ENCODE assay signal across 8 cellular contexts in the genomic region with DNA sequence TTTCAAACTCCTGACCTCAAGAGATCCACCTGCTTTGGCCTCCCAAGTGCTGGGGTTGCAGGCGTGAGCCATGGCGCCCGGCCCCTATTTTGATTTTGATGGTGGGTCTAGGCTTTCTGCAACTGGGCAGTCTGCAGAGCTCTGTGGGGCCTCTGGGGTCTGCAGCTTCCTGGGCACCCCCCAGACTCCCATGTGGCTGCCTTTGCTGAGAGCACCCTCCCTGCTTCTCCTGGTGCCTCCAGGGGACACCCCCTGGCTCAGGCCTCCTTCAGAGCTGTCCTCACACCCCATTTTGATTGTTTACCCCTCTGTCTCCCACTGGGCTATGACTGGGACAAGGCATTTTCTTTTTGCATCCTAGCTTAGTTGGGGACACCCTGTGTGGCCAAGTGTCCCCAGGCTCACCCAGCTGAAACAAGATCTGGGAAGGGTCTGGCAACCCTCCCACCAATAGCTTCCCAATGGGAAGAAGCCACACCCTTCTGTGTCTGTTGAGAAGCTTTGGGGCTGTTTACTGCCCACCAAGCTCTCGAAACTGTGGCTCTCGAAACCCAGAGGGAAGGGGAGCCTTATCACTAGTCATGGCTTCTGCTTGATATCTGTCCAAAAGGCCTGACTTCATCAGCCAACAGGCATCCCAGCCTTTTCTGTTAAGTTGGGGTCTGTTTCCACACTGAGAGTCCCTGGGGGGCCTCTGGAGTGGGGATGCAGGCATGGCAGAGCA.
DNase-seq lines count a peak whose midpoint lies in the region; ATAC-seq and TF ChIP-seq lines count a peak whose summit lies in the region.

No MANE protein-coding gene starts in this region.

- H3K18ac ChIP-seq in trophoblast cell (ENCODE audit: low read length) = peak overlapping the region; percentile 71

- H3K4me1 Mint-ChIP-seq in Caco-2 (ENCODE audit: low read depth, unreplicated experiment) = peaks cover 13% of the 10 kb centered on the region

- H3K9me2 ChIP-seq in Karpas-422 (replicated peaks; ENCODE audit: insufficient read depth, low read length) = no peaks in the 10 kb centered on the region

- peak overlapping the region; percentile 72 for H3K14ac ChIP-seq in trophoblast cell (ENCODE audit: low read length)

- no peaks in the 10 kb centered on the region for H3K27me3 Mint-ChIP-seq in Caco-2 (ENCODE audit: insufficient read depth, unreplicated experiment)

- H3K4me2 ChIP-seq in trophoblast cell (ENCODE audit: low read length) = peak overlapping the region; percentile 90
- no peak overlapping the region for H3K4me2 ChIP-seq in Karpas-422 (ENCODE audit: low read depth, low read length, poor library complexity, severe bottlenecking)

- H3K27ac Mint-ChIP-seq in Caco-2 (ENCODE audit: unreplicated experiment) = peak overlapping the region; percentile 82

- H3K4ac ChIP-seq in trophoblast cell (ENCODE audit: low read depth, low read length) = peak overlapping the region; percentile 22

- ATAC-seq in HG03045 (IDR thresholded peaks at IDR 0.05; ENCODE audit: unreplicated experiment) = no peak

- H3K79me1 ChIP-seq in trophoblast cell (ENCODE audit: low read length) = peaks cover 27% of the 10 kb centered on the region

- TF ChIP-seq EP300 in esophagus muscularis mucosa (IDR thresholded peaks at IDR 0.05) = no peak

- H3K36me3 Mint-ChIP-seq in Caco-2 (ENCODE audit: insufficient read depth, unreplicated experiment) = no peaks in the 10 kb centered on the region

- TF ChIP-seq CTCF in Caco-2 (IDR thresholded peaks at IDR 0.05; ENCODE audit: insufficient read depth in 1 of 2, low read depth in 1 of 2, low read length in 1 of 2, severe bottlenecking in 1 of 2, unreplicated experiment in 1 of 2) = no peak
- TF ChIP-seq CTCF in esophagus muscularis mucosa (IDR thresholded peaks at IDR 0.05) = no peak

- H3K9me3 Mint-ChIP-seq in Caco-2 (ENCODE audit: unreplicated experiment) = no peaks in the 10 kb centered on the region

- H3K36me3 ChIP-seq in Caco-2 (ENCODE audit: control insufficient read depth, insufficient read depth, low read length) = no peaks in the 10 kb centered on the region
- no peaks in the 10 kb centered on the region for H3K36me3 ChIP-seq in esophagus muscularis mucosa
- no peaks in the 10 kb centered on the region for H3K36me3 ChIP-seq in trophoblast cell (ENCODE audit: control insufficient read depth in 1 of 2, insufficient read depth in 2 of 2, low read length in 2 of 2)
- no peaks in the 10 kb centered on the region for H3K36me3 ChIP-seq in Karpas-422 (ENCODE audit: insufficient read depth, low read length)

- H2BK120ac ChIP-seq in trophoblast cell (ENCODE audit: insufficient read depth, low read length, poor library complexity) = peak overlapping the region; percentile 84

- no peaks in the 10 kb centered on the region for H3K9me3 ChIP-seq in Caco-2
- H3K9me3 ChIP-seq in esophagus muscularis mucosa = no peaks in the 10 kb centered on the region
- peaks cover 4% of the 10 kb centered on the region for H3K9me3 ChIP-seq in trophoblast cell (ENCODE audit: insufficient read depth, low read depth, low read length)
- no peaks in the 10 kb centered on the region for H3K9me3 ChIP-seq in Karpas-422 (ENCODE audit: low read length)

- no peak overlapping the region for H4K12ac ChIP-seq in trophoblast cell (ENCODE audit: low read depth, low read length)

- H3K4me1 ChIP-seq in Caco-2 = peaks cover 13% of the 10 kb centered on the region
- H3K4me1 ChIP-seq in esophagus muscularis mucosa = peaks cover 19 to 24% (median 20%) of the 10 kb centered on the region in 4 donors
- H3K4me1 ChIP-seq in trophoblast cell (ENCODE audit: control insufficient read depth in 1 of 2, insufficient read depth in 2 of 2, low read length in 2 of 2) = peaks cover 26 to 31% of the 10 kb centered on the region in 2 experiments
- peaks cover 9% of the 10 kb centered on the region for H3K4me1 ChIP-seq in Karpas-422 (ENCODE audit: low read length)

- no TSS peak for BruUV-seq in Caco-2 (replicated peaks; lab: Mats Ljungman, UMichigan)

- no peak for DNase-seq in Caco-2
- DNase-seq in NCI-H510A (lab: John Stamatoyannopoulos, UW) = peak; percentile 82
- DNase-seq in esophagus muscularis mucosa (ENCODE audit: extremely low spot score) = no peak
- no peak for DNase-seq in trophoblast cell
- DNase-seq in Karpas-422 = no peak
- no peak for DNase-seq in kidney tubule cell (ENCODE audit: low spot score)
- DNase-seq in HEK293T (ENCODE audit: extremely low spot score) = no peak

- H4K8ac ChIP-seq in trophoblast cell (ENCODE audit: low read depth, low read length) = peak overlapping the region; percentile 38

- TF ChIP-seq POLR2A in esophagus muscularis mucosa (IDR thresholded peaks at IDR 0.05; ENCODE audit: low read depth) = no peak

- H3K27me3 ChIP-seq in Caco-2 (replicated peaks; ENCODE audit: control insufficient read depth, insufficient read depth, low read length) (no peaks in the 10 kb centered on the region), esophagus muscularis mucosa (no peaks in the 10 kb centered on the region), trophoblast cell (ENCODE audit: insufficient read depth, low read length) (no peaks in the 10 kb centered on the region), Karpas-422 (ENCODE audit: low read length) (no peaks in the 10 kb centered on the region)

- peak overlapping the region; percentile 95 for H2BK5ac ChIP-seq in trophoblast cell (ENCODE audit: low read depth, low read length, poor library complexity)

- peak overlapping the region; percentile 15 for H2AFZ ChIP-seq in trophoblast cell (ENCODE audit: insufficient read depth, low read length, poor library complexity)
- H2AFZ ChIP-seq in Karpas-422 (ENCODE audit: low read length) = no peak overlapping the region

- peak overlapping the region; percentile 98 for H4K91ac ChIP-seq in trophoblast cell (ENCODE audit: low read depth, low read length)

- H3K4me3 ChIP-seq in Caco-2 (ENCODE audit: low read depth, low read length) (peak overlapping the region; percentile 60), esophagus muscularis mucosa (peak overlapping the region; percentile 62 to 70 (median 64)), trophoblast cell (ENCODE audit: low read depth, low read length) (no peak overlapping the region), Karpas-422 (ENCODE audit: low read length) (no peak overlapping the region)

- intact Hi-C loops in Caco-2 (cut with micrococcal nuclease; ENCODE audit: unreplicated experiment) = no loop called here
- intact Hi-C loops in esophagus muscularis mucosa (cut with DNase I) = no loop called here

- CTCF ChIA-PET in Caco-2 (lab: Charles Lee) = interaction anchor here (0.6 to 0.8 kb wide), 4 partner anchors 23 to 115 kb away, joined by 3 to 7 read pairs (median 4); no protein-coding TSS in a partner anchor
- CTCF ChIA-PET in HEK293T (lab: Yijun Ruan, JAX) = no interaction called here

- peak overlapping the region; percentile 93 for H2AK5ac ChIP-seq in trophoblast cell (ENCODE audit: low read length)

- H3K9ac ChIP-seq in trophoblast cell (ENCODE audit: low read length) (no peak overlapping the region), Karpas-422 (ENCODE audit: low read length) (no peak overlapping the region)

- 71% methylated on average over 4 of the region's 5 CpGs for WGBS in esophagus muscularis mucosa
- WGBS in trophoblast cell (ENCODE audit: extremely low coverage, insufficient coverage, insufficient read length) = no CpG with 5 or more reads among the region's 5 CpGs

- H3K79me2 ChIP-seq in trophoblast cell (ENCODE audit: control insufficient read depth, insufficient read depth, low read length, poor library complexity) (peaks cover 7% of the 10 kb centered on the region), Karpas-422 (ENCODE audit: low read length) (no peaks in the 10 kb centered on the region)

- H4K20me1 ChIP-seq in Karpas-422 (ENCODE audit: insufficient read depth, low read depth, low read length) = no peaks in the 10 kb centered on the region

- H3K27ac ChIP-seq in esophagus muscularis mucosa (replicated peaks in 1 of 4) (peak overlapping the region; percentile 83 to 91 (median 88)), trophoblast cell (ENCODE audit: low read depth, low read length) (peak overlapping the region; percentile 96), Karpas-422 (ENCODE audit: low read length) (no peak overlapping the region)

- POLR2A ChIA-PET in Caco-2 (lab: Charles Lee) (interaction anchor here (0.5 to 1.4 kb wide), 8 partner anchors 48 to 301 kb away, joined by 3 to 5 read pairs (median 3); a partner anchor contains a TSS), HEK293T (lab: Yijun Ruan, JAX) (no interaction called here)

- no peak overlapping the region for H3K23ac ChIP-seq in trophoblast cell (ENCODE audit: low read length)

- peak overlapping the region; percentile 97 for H2BK12ac ChIP-seq in trophoblast cell (ENCODE audit: low read length)

- H3K4me3 Mint-ChIP-seq in Caco-2 (ENCODE audit: unreplicated experiment) = peak overlapping the region; percentile 68

TF ChIP-seq in HEK293T, 16 proteins besides CTCF, POLR2A, EP300 and RAD21:
- no peak for TF ChIP-seq FOXM1 (IDR thresholded peaks at IDR 0.05; ENCODE audit: borderline replicate concordance)
- TF ChIP-seq LEF1 (IDR thresholded peaks at IDR 0.05; ENCODE audit: borderline replicate concordance) = no peak
- no peak for TF ChIP-seq CTBP1 (IDR thresholded peaks at IDR 0.05; ENCODE audit: borderline replicate concordance)
- no peak for TF ChIP-seq BHLHE40 (IDR thresholded peaks at IDR 0.05; ENCODE audit: borderline replicate concordance)
- TF ChIP-seq, protein P1, sequence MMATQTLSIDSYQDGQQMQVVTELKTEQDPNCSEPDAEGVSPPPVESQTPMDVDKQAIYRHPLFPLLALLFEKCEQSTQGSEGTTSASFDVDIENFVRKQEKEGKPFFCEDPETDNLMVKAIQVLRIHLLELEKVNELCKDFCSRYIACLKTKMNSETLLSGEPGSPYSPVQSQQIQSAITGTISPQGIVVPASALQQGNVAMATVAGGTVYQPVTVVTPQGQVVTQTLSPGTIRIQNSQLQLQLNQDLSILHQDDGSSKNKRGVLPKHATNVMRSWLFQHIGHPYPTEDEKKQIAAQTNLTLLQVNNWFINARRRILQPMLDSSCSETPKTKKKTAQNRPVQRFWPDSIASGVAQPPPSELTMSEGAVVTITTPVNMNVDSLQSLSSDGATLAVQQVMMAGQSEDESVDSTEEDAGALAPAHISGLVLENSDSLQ (IDR thresholded peaks at IDR 0.05) = no peak
- no peak for TF ChIP-seq ELF4 (IDR thresholded peaks at IDR 0.05)
- no peak for TF ChIP-seq SUZ12 (IDR thresholded peaks at IDR 0.05)
- TF ChIP-seq TARDBP (IDR thresholded peaks at IDR 0.05) = no peak
- TF ChIP-seq ARNT (IDR thresholded peaks at IDR 0.05) = no peak
- no peak for TF ChIP-seq SP1 (IDR thresholded peaks at IDR 0.05)

Comparison
In these comparisons a context has a peak if more than half of its experiments do, and no peak if none do; other contexts are left out.
1. H3K4me3 ChIP-seq: peak in Caco-2 (single experiment) and esophagus muscularis mucosa (4 of 4); none in trophoblast cell (single experiment) and Karpas-422 (single experiment).